9 cellular contexts compared by ENCODE assay signal in the genomic region with DNA sequence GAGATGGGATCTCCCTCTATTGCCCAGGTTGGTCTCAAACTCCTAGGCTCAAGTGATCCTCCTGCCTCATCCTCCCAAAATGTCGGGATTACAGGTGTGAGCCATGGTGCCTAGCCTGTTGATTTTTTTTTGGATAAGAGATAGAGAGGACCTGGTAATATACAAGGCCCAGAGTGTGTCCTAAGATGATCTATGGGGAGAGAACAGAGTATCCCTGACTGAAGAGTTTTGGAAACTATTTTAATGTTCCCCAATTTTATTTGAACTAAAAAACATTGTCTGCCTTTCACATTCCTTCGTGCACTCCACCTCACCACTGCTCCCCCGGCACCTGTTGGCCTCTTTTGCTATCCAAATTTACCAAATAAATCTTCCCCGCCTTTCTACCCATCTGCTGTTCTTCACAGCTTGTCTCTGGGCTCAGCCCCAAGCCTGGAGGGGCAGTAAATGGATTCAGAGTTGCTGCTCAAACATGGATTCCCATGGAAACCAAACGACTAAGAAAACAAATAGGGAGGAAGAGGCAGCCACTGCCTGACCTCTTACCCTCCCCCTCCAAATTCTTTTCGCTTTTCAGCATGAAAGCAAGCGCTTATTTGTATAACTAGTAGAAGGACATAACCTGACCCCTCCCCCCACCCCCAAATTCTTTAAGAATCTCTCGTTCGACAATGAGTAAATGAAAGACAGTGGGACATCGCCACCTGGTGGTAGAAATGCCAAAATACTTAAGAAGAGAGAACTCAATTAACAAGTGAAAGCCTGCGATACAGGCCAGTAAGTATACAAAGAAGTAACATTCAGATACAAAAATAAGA. TPM values are rescaled to one million over a fixed set of nuclear protein-coding genes. Genes with fewer than 3 reads are reported as not detected.
A peak's percentile ranks its signal among the peaks of the same experiment; 100 is the strongest.
DNase-seq lines count a peak whose midpoint lies in the region; ATAC-seq and TF ChIP-seq lines count a peak whose summit lies in the region.
"Had no signal": no experiment of that assay in that cellular context is flagged by ENCODE, and none has a peak within 500 bp of the region (broad histone marks: within the 10 kb centered on the region; RNA-seq: fewer than 3 reads in every experiment).

No MANE protein-coding gene starts in this region.

- no peaks in the 10 kb centered on the region for H3K9me3 ChIP-seq in lung (ENCODE audit: control insufficient read depth in 2 of 2, insufficient read depth in 1 of 2, low read length in 1 of 2)

- ATAC-seq in activated CD8-positive, alpha-beta T cell treated with anti-CD3 and anti-CD28 coated beads for 36 hours = peak; percentile 76
- ATAC-seq in lung (ENCODE audit: insufficient read depth, low FRiP score) = peak; percentile 81

- no peak overlapping the region for H3K4me3 Mint-ChIP-seq in activated CD8-positive, alpha-beta T cell treated with anti-CD3 and anti-CD28 coated beads for 36 hours
- H3K4me3 Mint-ChIP-seq: activated naive CD4-positive, alpha-beta T cell treated with anti-CD3 and anti-CD28 coated beads, Interleukin-2, amount 50 U/mL, for 24 hours had no signal

- DNase-seq in COLO668 (lab: John Stamatoyannopoulos, UW; ENCODE audit: unreplicated experiment) (peak; percentile 84), HL-60 (ENCODE audit: low read depth in 1 of 2, low spot score in 1 of 2) (peak; percentile 14 to 77), NCI-H748 treated with DMSO at 0.1 percent for 48 hours (lab: John Stamatoyannopoulos, UW) (peak; percentile 89), lung (ENCODE audit: low spot score) (peak; percentile 86), cortex of kidney (lab: John Stamatoyannopoulos, UW) (no peak)
- peak; percentile 91 for DNase-seq in activated CD8-positive, alpha-beta T cell treated with anti-CD3 and anti-CD28 coated beads for 36 hours
- DNase-seq in effector CD4-positive, alpha-beta T cell = peak; percentile 74
- DNase-seq in stimulated activated CD4-positive, alpha-beta T cell treated with anti-CD3 and anti-CD28 coated beads, Interleukin-4, amount 100 ng/mL, for 48 hours (ENCODE audit: low read depth in 2 of 2) = peak; percentile 63 to 69

- POLR2A ChIA-PET in activated CD8-positive, alpha-beta T cell treated with anti-CD3 and anti-CD28 coated beads for 36 hours (lab: Charles Lee) = interaction anchor here (0.7 to 1.9 kb wide), 2 partner anchors 47 to 95 kb away, joined by 3 to 7 read pairs; a partner anchor contains a TSS

- H3K36me3 Mint-ChIP-seq in activated CD8-positive, alpha-beta T cell treated with anti-CD3 and anti-CD28 coated beads for 36 hours (ENCODE audit: low read depth) = no peaks in the 10 kb centered on the region
- H3K36me3 Mint-ChIP-seq: activated naive CD4-positive, alpha-beta T cell treated with anti-CD3 and anti-CD28 coated beads, Interleukin-2, amount 50 U/mL, for 24 hours had no signal

- peak overlapping the region; percentile 5 for H3K27ac Mint-ChIP-seq in activated CD8-positive, alpha-beta T cell treated with anti-CD3 and anti-CD28 coated beads for 36 hours
- H3K27ac Mint-ChIP-seq: activated naive CD4-positive, alpha-beta T cell treated with anti-CD3 and anti-CD28 coated beads, Interleukin-2, amount 50 U/mL, for 24 hours had no signal

- CTCF ChIA-PET in activated CD8-positive, alpha-beta T cell treated with anti-CD3 and anti-CD28 coated beads for 36 hours (lab: Charles Lee) = interaction anchor here (0.6 to 6.2 kb wide), 20 partner anchors 11 to 127 kb away, joined by 3 to 100 read pairs (median 4); a partner anchor contains a TSS

- H3K27ac ChIP-seq in HL-60 (replicated peaks) (peak overlapping the region; percentile 38; the same call in 1 of the 2 replicates), lung (ENCODE audit: low read depth in 1 of 2, low read length in 1 of 2) (peak overlapping the region; percentile 49 to 58)

- TF ChIP-seq CTCF in HL-60 (IDR thresholded peaks at IDR 0.05; ENCODE audit: insufficient read depth, low read length) (peak; percentile 7), lung (IDR thresholded peaks at IDR 0.05; ENCODE audit: control extremely low read depth, extremely low read depth) (peak; percentile 63)
- TF ChIP-seq CTCF in activated CD8-positive, alpha-beta T cell treated with anti-CD3 and anti-CD28 coated beads for 36 hours (IDR thresholded peaks at IDR 0.05) = peak; percentile 73

- no peaks in the 10 kb centered on the region for H3K9me3 Mint-ChIP-seq in activated CD8-positive, alpha-beta T cell treated with anti-CD3 and anti-CD28 coated beads for 36 hours
- H3K9me3 Mint-ChIP-seq: activated naive CD4-positive, alpha-beta T cell treated with anti-CD3 and anti-CD28 coated beads, Interleukin-2, amount 50 U/mL, for 24 hours had no signal

- 14 to 18% methylated on average over 11 of the region's 11 CpGs for whole genome bisulfite sequencing in lung, 2 donors

- no peaks in the 10 kb centered on the region for H3K4me1 ChIP-seq in lung (ENCODE audit: control insufficient read depth in 2 of 2, insufficient read depth in 2 of 2, low read length in 2 of 2)

- intact Hi-C loops in activated CD8-positive, alpha-beta T cell treated with anti-CD3 and anti-CD28 coated beads for 36 hours (cut with micrococcal nuclease) = loop anchor here (1.0 kb wide), 1 partner anchor 59 kb away; no protein-coding TSS in a partner anchor

- H3K27me3 ChIP-seq in HL-60 (ENCODE audit: insufficient read depth, poor library complexity, severe bottlenecking) (no peaks in the 10 kb centered on the region), lung (ENCODE audit: control insufficient read depth, insufficient read depth) (no peaks in the 10 kb centered on the region)

- peaks cover 5% of the 10 kb centered on the region for H3K4me1 Mint-ChIP-seq in activated CD8-positive, alpha-beta T cell treated with anti-CD3 and anti-CD28 coated beads for 36 hours (ENCODE audit: low read depth)

- H3K4me3 ChIP-seq in HL-60 (replicated peaks; ENCODE audit: insufficient read depth, low read length) (0 out of 2 replicates have a peak overlapping the region, but pooled peaks have one; percentile 6), lung (no peak overlapping the region)

- no peaks in the 10 kb centered on the region for H3K36me3 ChIP-seq in lung (ENCODE audit: control insufficient read depth in 2 of 2, insufficient read depth in 2 of 2, low read length in 2 of 2)

- H3K27me3 Mint-ChIP-seq in activated CD8-positive, alpha-beta T cell treated with anti-CD3 and anti-CD28 coated beads for 36 hours = no peaks in the 10 kb centered on the region
- H3K27me3 Mint-ChIP-seq: activated naive CD4-positive, alpha-beta T cell treated with anti-CD3 and anti-CD28 coated beads, Interleukin-2, amount 50 U/mL, for 24 hours had no signal

RNA-seq across cellular contexts. Expression of a gene that starts 22.6 kb away (rescaled TPM):
- not detected for total RNA-seq in activated CD8-positive, alpha-beta T cell treated with anti-CD3 and anti-CD28 coated beads for 36 hours
- not detected for total RNA-seq in lung
- polyA plus RNA-seq in lung = not detected

RNA-seq across cellular contexts. Expression of a gene that starts 31.1 kb away (rescaled TPM):
- 1 to 10 TPM; 2.9 to 3.5 TPM for total RNA-seq in activated CD8-positive, alpha-beta T cell treated with anti-CD3 and anti-CD28 coated beads for 36 hours
- 10 to 100 TPM in 1 of 2 donors, 1 to 10 TPM in 1; 10.0 to 10.2 TPM for total RNA-seq in lung
- polyA plus RNA-seq in lung = 1 to 10 TPM; 2.9 to 6.1 TPM

RNA-seq across cellular contexts. Expression of a gene that starts 46.2 kb away (rescaled TPM):
- 10 to 100 TPM; 66.7 to 70.8 TPM for total RNA-seq in activated CD8-positive, alpha-beta T cell treated with anti-CD3 and anti-CD28 coated beads for 36 hours
- 10 to 100 TPM; 40.9 to 77.2 TPM for total RNA-seq in lung
- 10 to 100 TPM; 34.6 to 47.8 TPM for polyA plus RNA-seq in lung

Comparison
In these comparisons a context has a peak if more than half of its experiments do, and no peak if none do; other contexts are left out.
1. CTCF ChIP-seq: peak in every context shown above with its lines; median percentile 73 in activated CD8-positive, alpha-beta T cell treated with anti-CD3 and anti-CD28 coated beads for 36 hours; 63 in lung; 7 in HL-60.